8 cellular contexts compared by ENCODE assay signal in genomic region chr5:138632900-138633489, GRCh38. TPM values are rescaled to one million over a fixed set of nuclear protein-coding genes. Genes with fewer than 3 reads are reported as not detected.
DNase-seq lines count a peak whose midpoint lies in the region; ATAC-seq and TF ChIP-seq lines count a peak whose summit lies in the region.

No MANE protein-coding gene starts in this region.

- H3K4me1 Mint-ChIP-seq in MCF 10A (ENCODE audit: insufficient read depth, unreplicated experiment): peaks cover 6% of the 10 kb centered on the region

- no peak for ATAC-seq in HG03159 (IDR thresholded peaks at IDR 0.05; ENCODE audit: unreplicated experiment)

- H3K9me3 Mint-ChIP-seq in MCF 10A (ENCODE audit: unreplicated experiment): no peaks in the 10 kb centered on the region

- POLR2A ChIA-PET in MCF 10A (lab: Yijun Ruan, JAX): interaction anchor here (0.9 kb wide), 2 partner anchors 17 to 31 kb away, joined by 3 to 5 read pairs; no protein-coding TSS in a partner anchor

- H3K4me3 Mint-ChIP-seq in MCF 10A (ENCODE audit: unreplicated experiment): no peak overlapping the region

- peak; percentile 50 for TF ChIP-seq CTCF in NB4 (IDR thresholded peaks at IDR 0.05; ENCODE audit: low read depth, low read length)
- peak; percentile 52 for TF ChIP-seq CTCF in MCF 10A (IDR thresholded peaks at IDR 0.05; ENCODE audit: unreplicated experiment)

- H3K27ac Mint-ChIP-seq in MCF 10A (ENCODE audit: low read depth, unreplicated experiment): no peak overlapping the region

- DNase-seq in NCI-H82 (lab: John Stamatoyannopoulos, UW) (peak; percentile 67), NCI-H82 treated with DMSO at 0.1 percent for 48 hours (lab: John Stamatoyannopoulos, UW; ENCODE audit: unreplicated experiment) (no peak), NB4 (ENCODE audit: low read depth) (peak; percentile 68), MCF 10A (ENCODE audit: unreplicated experiment) (peak; percentile 95), iris pigment epithelial cell (ENCODE audit: low read depth) (peak; percentile 86), NCI-H748 (lab: John Stamatoyannopoulos, UW; ENCODE audit: unreplicated experiment) (no peak)
- DNase-seq in stimulated activated CD8-positive, alpha-beta memory T cell treated with anti-CD3 and anti-CD28 coated beads, Interleukin-4, amount 100 ng/mL, for 48 hours: peak; percentile 50

- H3K36me3 Mint-ChIP-seq in MCF 10A (ENCODE audit: insufficient read depth, unreplicated experiment): no peaks in the 10 kb centered on the region

- no TSS peak for BruUV-seq in MCF 10A (replicated peaks; lab: Mats Ljungman, UMichigan)

- TF ChIP-seq POLR2A in NB4 (IDR thresholded peaks at IDR 0.05; ENCODE audit: extremely low read depth, insufficient read length): no peak

- CTCF ChIA-PET in MCF 10A (lab: Yijun Ruan, JAX): interaction anchor here (0.7 to 2.0 kb wide), 5 partner anchors 8 to 432 kb away, joined by 3 to 4 read pairs (median 3); no protein-coding TSS in a partner anchor

- intact Hi-C loops in MCF 10A (cut with micrococcal nuclease): loop anchor here (2.0 kb wide), 1 partner anchor 54 kb away; no protein-coding TSS in a partner anchor

- H3K4me3 ChIP-seq in NB4 (ENCODE audit: low read depth, low read length): no peak overlapping the region

- no peaks in the 10 kb centered on the region for H3K27me3 Mint-ChIP-seq in MCF 10A (ENCODE audit: insufficient read depth, unreplicated experiment)

RNA-seq across cellular contexts. Expression of gene HSPA9, which starts 57.8 kb away (rescaled TPM):
- 1,057 and 1,102 TPM in 2 replicates for total RNA-seq in MCF 10A (2022)

Comparison
In these comparisons a context has a peak if more than half of its experiments do, and no peak if none do; other contexts are left out.
1. DNase-seq: peak in NCI-H82 (single experiment), NB4 (single experiment), MCF 10A (single experiment), iris pigment epithelial cell (single experiment) and stimulated activated CD8-positive, alpha-beta memory T cell treated with anti-CD3 and anti-CD28 coated beads, Interleukin-4, amount 100 ng/mL, for 48 hours (single experiment); none in NCI-H82 treated with DMSO at 0.1 percent for 48 hours (single experiment) and NCI-H748 (single experiment).